14 cellular contexts compared by ENCODE assay signal in the genomic region with DNA sequence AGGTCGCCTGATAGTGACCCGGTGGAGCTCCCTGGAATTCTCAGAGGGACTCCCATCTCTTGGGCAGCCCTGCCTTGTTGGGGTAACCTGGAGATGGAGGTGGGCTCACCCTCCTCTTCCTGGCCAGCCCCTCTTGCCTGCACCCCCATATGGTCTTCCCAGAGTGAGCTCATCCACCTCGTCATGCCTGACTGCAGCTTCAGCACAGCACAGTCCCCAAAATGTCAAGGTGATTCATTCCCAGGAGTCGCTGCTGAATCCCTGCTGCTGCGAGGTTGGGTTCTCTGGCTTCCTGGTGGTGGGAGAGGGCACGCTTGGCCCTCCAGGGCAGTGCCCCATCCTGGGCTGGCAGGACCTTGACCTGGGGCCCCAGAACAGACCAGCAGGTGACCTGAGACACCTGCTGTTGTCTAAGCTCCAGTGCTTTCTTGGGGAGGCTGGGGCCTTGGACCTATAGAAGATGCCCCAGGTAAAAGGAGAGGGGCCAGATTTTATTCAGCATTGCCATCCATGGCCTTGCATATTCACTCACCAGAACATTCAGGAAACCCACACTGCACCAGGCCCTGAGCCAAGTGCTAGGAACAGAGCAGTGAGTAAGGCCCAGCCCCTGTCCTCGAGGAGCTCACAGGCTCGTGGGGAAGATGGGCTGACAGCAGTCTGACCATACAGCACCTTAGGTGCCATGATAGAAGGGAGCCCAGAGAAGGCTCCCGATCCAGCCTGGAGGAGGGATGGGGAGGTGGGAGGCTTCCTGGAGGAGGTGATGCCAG.
"Had no signal": no experiment of that assay in that cellular context is flagged by ENCODE, and none has a peak within 500 bp of the region (broad histone marks: within the 10 kb centered on the region; RNA-seq: fewer than 3 reads in every experiment).

No MANE protein-coding gene starts in this region.

- H3K27ac ChIP-seq: body of pancreas, gastrocnemius medialis, left lung, pancreas, sigmoid colon, thyroid gland had no signal

- H3K27me3 ChIP-seq: body of pancreas, pancreas, thyroid gland had no signal

- DNase-seq: activated CD4-positive, CD25-positive, alpha-beta regulatory T cell treated with anti-CD3 and anti-CD28 coated beads, Interleukin-2, amount 50 U/mL, for 72 hours; activated naive CD4-positive, alpha-beta T cell treated with anti-CD3 and anti-CD28 coated beads for 36 hours; activated naive CD8-positive, alpha-beta T cell treated with anti-CD3 and anti-CD28 coated beads, Interleukin-2, amount 50 U/mL, for 24 hours; body of pancreas; effector memory CD8-positive, alpha-beta T cell; gastrocnemius medialis; left lung; mammary epithelial cell; pancreas; sigmoid colon; T-cell; T-helper 9 cell; thyroid gland had no signal

- ATAC-seq: activated naive CD8-positive, alpha-beta T cell treated with anti-CD3 and anti-CD28 coated beads, Interleukin-2, amount 50 U/mL, for 24 hours; body of pancreas; effector memory CD8-positive, alpha-beta T cell; gastrocnemius medialis; left lung; pancreas; stimulated activated memory B cell treated with anti-CD40 and anti-IgM and Interleukin-4, amounts not matched to agents 10 μg/mL and 1 μg/mL and 100 μg/mL, for 72 hours; T-cell had no signal

- H3K4me3 ChIP-seq: body of pancreas, gastrocnemius medialis, left lung, pancreas, sigmoid colon, thyroid gland had no signal

- H3K36me3 ChIP-seq: gastrocnemius medialis, left lung, pancreas, sigmoid colon, thyroid gland had no signal

- H3K4me1 ChIP-seq: body of pancreas, gastrocnemius medialis, left lung, pancreas, sigmoid colon had no signal

- H3K9me3 ChIP-seq: body of pancreas, gastrocnemius medialis, left lung, pancreas, thyroid gland had no signal
